Comparison of ENCODE assay signal across 1 cellular context in genomic region chrX:80810365-80810978, GRCh38.
TF ChIP-seq lines count a peak whose summit lies in the region.

No MANE protein-coding gene starts in this region.

TF ChIP-seq in WTC11, 78 proteins besides CTCF, POLR2A, EP300 and RAD21 (continued from another document):
- TF ChIP-seq ZNF532 (CRISPR knock-in tag; IDR thresholded peaks at IDR 0.05; ENCODE audit: borderline replicate concordance): no peak
- no peak for TF ChIP-seq ZNF425 (CRISPR knock-in tag; conservative IDR thresholded peaks at IDR 0.05)
- TF ChIP-seq ATF1 (CRISPR knock-in tag; IDR thresholded peaks at IDR 0.05): no peak
